ENCODE assay signal across 17 cellular contexts in genomic region chr18:76382265-76382664, GRCh38.
DNase-seq lines count a peak whose midpoint lies in the region; ATAC-seq, FAIRE-seq and TF ChIP-seq lines count a peak whose summit lies in the region.
"Had no signal": no experiment of that assay in that cellular context is flagged by ENCODE, and none has a peak within 500 bp of the region (broad histone marks: within the 10 kb centered on the region; RNA-seq: fewer than 3 reads in every experiment).

No MANE protein-coding gene starts in this region.

- no TSS peak for BruUV-seq in IMR-90 (replicated peaks; lab: Mats Ljungman, UMichigan)

- H3K18ac ChIP-seq in IMR-90 (ENCODE audit: low read depth, low read length): no peak overlapping the region

- H3K27ac Mint-ChIP-seq in nephron progenitor cell: peak overlapping the region; percentile 91
- H3K27ac Mint-ChIP-seq: CD4-positive, alpha-beta T cell; GM23338 had no signal

- intact Hi-C loops in IMR-90 (cut with micrococcal nuclease): no loop called here
- intact Hi-C loops in testis (cut with DNase I; ENCODE audit: low total_unique reads): no loop called here

- peaks cover 2% of the 10 kb centered on the region; the same call in 1 of the 2 replicates for H3K4me1 ChIP-seq in IMR-90 (ENCODE audit: control insufficient read depth, insufficient read depth, low read length)
- peaks cover 11% of the 10 kb centered on the region for H3K4me1 ChIP-seq in testis

- H2AK5ac ChIP-seq in IMR-90 (ENCODE audit: low read depth, low read length): no peak overlapping the region

- no peak overlapping the region for H2AK9ac ChIP-seq in IMR-90 (replicated peaks; ENCODE audit: low read depth, low read length, poor library complexity)

- peaks cover 63% of the 10 kb centered on the region for H3K4me1 Mint-ChIP-seq in nephron progenitor cell

- H2BK20ac ChIP-seq in IMR-90 (ENCODE audit: low read depth, low read length): no peak overlapping the region

- no peak overlapping the region for H3K14ac ChIP-seq in IMR-90 (replicated peaks; ENCODE audit: low read depth, low read length)

- no peaks in the 10 kb centered on the region for H3K27me3 Mint-ChIP-seq in nephron progenitor cell (ENCODE audit: low read depth, poor library complexity)
- H3K27me3 Mint-ChIP-seq: CD4-positive, alpha-beta T cell had no signal

- H3K9ac ChIP-seq in IMR-90 (ENCODE audit: low read depth, low read length): no peak overlapping the region
- H3K9ac ChIP-seq: BLaER1 treated with 17β-estradiol and CSF1 and Interleukin-3, amounts not matched to agents 10 nM and 100 nM had no signal

- H4K8ac ChIP-seq in IMR-90 (ENCODE audit: low read depth in 2 of 2, low read length in 2 of 2): no peak overlapping the region

- H4K20me1 ChIP-seq in IMR-90 (ENCODE audit: insufficient read depth, low read length): peaks cover 58% of the 10 kb centered on the region

- TF ChIP-seq CTCF in D721Med (IDR thresholded peaks at IDR 0.05; ENCODE audit: insufficient read depth, missing control alignments): no peak
- no peak for TF ChIP-seq CTCF in IMR-90 (conservative IDR thresholded peaks at IDR 0.05; ENCODE audit: low read depth, low read length)
- TF ChIP-seq CTCF in nephron progenitor cell (IDR thresholded peaks at IDR 0.05): no peak
- no peak for TF ChIP-seq CTCF in testis (IDR thresholded peaks at IDR 0.05)

- H3K9me3 ChIP-seq in IMR-90 (ENCODE audit: control insufficient read depth, insufficient read depth, low read length) (no peaks in the 10 kb centered on the region), testis (no peaks in the 10 kb centered on the region)

- H3K4me3 ChIP-seq in IMR-90 (ENCODE audit: insufficient read depth, low read depth, low read length) (no peak overlapping the region), testis (no peak overlapping the region)
- H3K4me3 ChIP-seq: BLaER1 treated with 17β-estradiol and CSF1 and Interleukin-3, amounts not matched to agents 10 nM and 100 nM; GM23338 had no signal

- peak; percentile 60 for ATAC-seq in IMR-90 (ENCODE audit: low read depth)
- ATAC-seq: GM23338 had no signal

- H2BK120ac ChIP-seq in IMR-90 (ENCODE audit: low read depth, low read length): no peak overlapping the region

- 80% methylated on average over 2 of the region's 8 CpGs; no CpG with 5 or more reads in 1 of the 2 experiments for WGBS in IMR-90 (ENCODE audit: extremely low coverage in 2 of 2, insufficient read length in 1 of 2), 2 experiments
- 62 to 69% methylated on average over 8 of the region's 8 CpGs for WGBS in testis, 2 donors

- no peak overlapping the region for H3K4ac ChIP-seq in IMR-90 (ENCODE audit: low read depth, low read length)

- H3K23ac ChIP-seq in IMR-90 (ENCODE audit: low read depth, low read length): no peak overlapping the region

- no peak overlapping the region for H2BK15ac ChIP-seq in IMR-90 (ENCODE audit: low read depth, low read length)

- peaks cover 25 to 69% of the 10 kb centered on the region in 2 experiments for H3K79me1 ChIP-seq in IMR-90 (ENCODE audit: low read depth in 1 of 2, low read length in 2 of 2)

- CTCF ChIA-PET in IMR-90 (lab: Yijun Ruan, JAX): no interaction called here

- TF ChIP-seq POLR2A in IMR-90 (IDR thresholded peaks at IDR 0.05; ENCODE audit: low read depth, low read length) (no peak), testis (IDR thresholded peaks at IDR 0.05) (no peak)

- peak; percentile 96 for FAIRE-seq in D721Med (lab: Jason Lieb, UNC)
- FAIRE-seq: GM12892 had no signal

- H4K5ac ChIP-seq in IMR-90 (ENCODE audit: low read depth, low read length): no peak overlapping the region

- dilution Hi-C loops in IMR-90 (cut with HindIII; ENCODE audit: low sequenced_read_pairs, unreplicated experiment): no loop called here

- no peak overlapping the region for H3K56ac ChIP-seq in IMR-90 (ENCODE audit: extremely low read depth, insufficient read depth, low read length)

- DNase-seq in D721Med (ENCODE audit: insufficient read length, low spot score): no peak
- DNase-seq in IMR-90: peak; percentile 52
- DNase-seq in nephron progenitor cell: no peak
- DNase-seq in testis: peak; percentile 22
- no peak for DNase-seq in SW 1271 (lab: John Stamatoyannopoulos, UW)
- no peak for DNase-seq in ecto neural progenitor cell (ENCODE audit: low spot score)
- DNase-seq in stimulated activated CD4-positive, alpha-beta T cell treated with anti-CD3 and anti-CD28 coated beads, Interleukin-4, amount 100 ng/mL, for 24 hours: no peak
- DNase-seq: ACHN; Calu3; CD4-positive, alpha-beta T cell; DMS153; DMS79 treated with DMSO at 0.1 percent for 48 hours; GDM1; H7 had no signal

- no peaks in the 10 kb centered on the region for H3K27me3 ChIP-seq in IMR-90 (ENCODE audit: control insufficient read depth, insufficient read depth, low read length)
- H3K27me3 ChIP-seq in testis: no peaks in the 10 kb centered on the region
- H3K27me3 ChIP-seq: BLaER1 treated with 17β-estradiol and CSF1 and Interleukin-3, amounts not matched to agents 10 nM and 100 nM had no signal

- peaks cover 13% of the 10 kb centered on the region for H3K9me1 ChIP-seq in IMR-90 (ENCODE audit: insufficient read depth, low read length)

- in situ Hi-C loops in IMR-90 (cut with MboI; ENCODE audit: low sequenced_read_pairs): no loop called here

- no peak for TF ChIP-seq RAD21 in IMR-90 (IDR thresholded peaks at IDR 0.05; ENCODE audit: low read length)

- no peak overlapping the region for H2BK5ac ChIP-seq in IMR-90 (ENCODE audit: low read depth, low read length, poor library complexity, severe bottlenecking)

- H3K36me3 Mint-ChIP-seq in nephron progenitor cell (ENCODE audit: low read depth): peaks cover 62% of the 10 kb centered on the region

- no peak overlapping the region for H3K4me3 Mint-ChIP-seq in nephron progenitor cell
- H3K4me3 Mint-ChIP-seq: CD4-positive, alpha-beta T cell; GM23338 had no signal

- no peak overlapping the region for H4K91ac ChIP-seq in IMR-90 (ENCODE audit: insufficient read depth, low read depth, low read length)

- no peak overlapping the region for H3K4me2 ChIP-seq in IMR-90 (ENCODE audit: low read depth, low read length)
- H3K4me2 ChIP-seq: BLaER1 treated with 17β-estradiol and CSF1 and Interleukin-3, amounts not matched to agents 10 nM and 100 nM; GM23338 had no signal

- H3K9me3 Mint-ChIP-seq in nephron progenitor cell: peaks cover 3% of the 10 kb centered on the region
- H3K9me3 Mint-ChIP-seq: CD4-positive, alpha-beta T cell; GM23338 had no signal

- H3K27ac ChIP-seq in IMR-90 (ENCODE audit: insufficient read depth, low read length): no peak overlapping the region
- H3K27ac ChIP-seq in testis: peak overlapping the region in 1 of 2 donors; percentile 54

- no peak overlapping the region for H2AFZ ChIP-seq in IMR-90 (replicated peaks; ENCODE audit: low read length, poor library complexity)
- H2AFZ ChIP-seq: GM23338 had no signal

- POLR2A ChIA-PET in IMR-90 (lab: Charles Lee; ENCODE audit: unreplicated experiment): no interaction called here

- peaks cover 25% of the 10 kb centered on the region; the same call in 1 of the 2 replicates for H3K36me3 ChIP-seq in IMR-90 (ENCODE audit: control insufficient read depth, insufficient read depth, low read length)
- no peaks in the 10 kb centered on the region for H3K36me3 ChIP-seq in testis (ENCODE audit: low read depth, missing control alignments)

TF ChIP-seq in IMR-90, 13 proteins besides CTCF, POLR2A, EP300 and RAD21:
- no peak for TF ChIP-seq MAZ (IDR thresholded peaks at IDR 0.05; ENCODE audit: borderline replicate concordance, low read depth, low read length)
- no peak for TF ChIP-seq RFX5 (IDR thresholded peaks at IDR 0.05; ENCODE audit: low read depth, low read length)
- no peak for TF ChIP-seq SMC3 (IDR thresholded peaks at IDR 0.05; ENCODE audit: low read depth, low read length)
- no peak for TF ChIP-seq CEBPB (IDR thresholded peaks at IDR 0.05; ENCODE audit: low read depth, low read length)
- TF ChIP-seq NFE2L2 (IDR thresholded peaks at IDR 0.05; ENCODE audit: low read depth, low read length): no peak
- no peak for TF ChIP-seq CHD1 (IDR thresholded peaks at IDR 0.05; ENCODE audit: low read depth, low read length)
- TF ChIP-seq RCOR1 (IDR thresholded peaks at IDR 0.05; ENCODE audit: insufficient replicate concordance, low read length): no peak
- TF ChIP-seq FOS (IDR thresholded peaks at IDR 0.05; ENCODE audit: low read depth, low read length): no peak

Comparison
In these comparisons a context has a peak if more than half of its experiments do, and no peak if none do; other contexts are left out.
1. DNase-seq: peak in IMR-90 (single experiment) and testis (single experiment); none in D721Med (single experiment), nephron progenitor cell (single experiment), SW 1271 (0 of 2), ecto neural progenitor cell (single experiment) and stimulated activated CD4-positive, alpha-beta T cell treated with anti-CD3 and anti-CD28 coated beads, Interleukin-4, amount 100 ng/mL, for 24 hours (single experiment).